ENCODE assay signal across 15 cellular contexts in genomic region chr20:32168184-32168910, GRCh38. TPM values are rescaled to one million over a fixed set of nuclear protein-coding genes. Genes with fewer than 3 reads are reported as not detected.
DNase-seq lines count a peak whose midpoint lies in the region; TF ChIP-seq lines count a peak whose summit lies in the region.
"Had no signal": no experiment of that assay in that cellular context is flagged by ENCODE, and none has a peak within 500 bp of the region (broad histone marks: within the 10 kb centered on the region; RNA-seq: fewer than 3 reads in every experiment).

No MANE protein-coding gene starts in this region.

- H3K4me1 ChIP-seq in HAP-1, result peaks cover 7% of the 10 kb centered on the region; the same call in 1 of the 2 replicates
- H3K4me1 ChIP-seq in Caco-2, result 0 out of 2 replicates have a peak, but pooled peaks cover 5% of the 10 kb centered on the region
- H3K4me1 ChIP-seq: Peyer's patch had no signal

- in situ Hi-C loops in HAP-1 (cut with MboI; ENCODE audit: low sequenced_read_pairs), result no loop called here

- CTCF ChIA-PET in Caco-2 (lab: Charles Lee), result no interaction called here

- H3K27ac Mint-ChIP-seq in Caco-2 (ENCODE audit: unreplicated experiment), result no peak overlapping the region
- H3K27ac Mint-ChIP-seq: activated B cell treated with CpG ODN at 0.5 μM for 24 hours; dendritic cell treated with granulocyte-macrophage colony-stimulating factor and Interleukin-4, amounts not matched to agents 40 ng/mL and 50 ng/mL, for 4 days had no signal

- no peaks in the 10 kb centered on the region for H3K9me3 Mint-ChIP-seq in Caco-2 (ENCODE audit: unreplicated experiment)
- H3K9me3 Mint-ChIP-seq: activated B cell treated with CpG ODN at 0.5 μM for 24 hours; CD4-positive, alpha-beta memory T cell; dendritic cell treated with granulocyte-macrophage colony-stimulating factor and Interleukin-4, amounts not matched to agents 40 ng/mL and 50 ng/mL, for 4 days had no signal

- no TSS peak for BruUV-seq in Caco-2 (replicated peaks; lab: Mats Ljungman, UMichigan)

- H3K36me3 Mint-ChIP-seq in Caco-2 (ENCODE audit: insufficient read depth, unreplicated experiment), result peaks cover 34% of the 10 kb centered on the region

- TF ChIP-seq CTCF in AG10803 (conservative IDR thresholded peaks at IDR 0.05; ENCODE audit: low read length) (no peak), Caco-2 (IDR thresholded peaks at IDR 0.05; ENCODE audit: insufficient read depth in 1 of 2, low read depth in 1 of 2, low read length in 1 of 2, severe bottlenecking in 1 of 2, unreplicated experiment in 1 of 2) (no peak)

- DNase-seq in AG10803 (ENCODE audit: low read depth) (peak; percentile 9), HAP-1 (ENCODE audit: low spot score in 2 of 2) (peak; percentile 14 to 55), SK-N-MC (ENCODE audit: low read depth, low spot score) (peak; percentile 2), iPS-NIHi7 (ENCODE audit: extremely low spot score) (peak; percentile 42), HPDE6-E6E7 (ENCODE audit: extremely low spot score) (no peak), Caco-2 (no peak), COLO668 (lab: John Stamatoyannopoulos, UW; ENCODE audit: unreplicated experiment) (no peak)
- DNase-seq in stimulated activated CD4-positive, alpha-beta T cell treated with anti-CD3 and anti-CD28 coated beads, Interleukin-1b, Interleukin-23, amount 100 ng/mL, for 48 hours, result no peak
- DNase-seq: activated B cell treated with CpG ODN at 0.5 μM for 24 hours; CD4-positive, alpha-beta memory T cell; heart right ventricle; midbrain had no signal

- no peak overlapping the region for H3K9ac ChIP-seq in SK-N-MC (ENCODE audit: insufficient read length)

- H3K27me3 ChIP-seq in HAP-1 (ENCODE audit: low read depth) (no peaks in the 10 kb centered on the region), Caco-2 (replicated peaks; ENCODE audit: control insufficient read depth, insufficient read depth, low read length) (no peaks in the 10 kb centered on the region)
- H3K27me3 ChIP-seq: heart right ventricle, Peyer's patch had no signal

- no peaks in the 10 kb centered on the region for H3K9me3 ChIP-seq in HAP-1
- H3K9me3 ChIP-seq in SK-N-MC (ENCODE audit: low read depth, low read length), result no peaks in the 10 kb centered on the region
- H3K9me3 ChIP-seq in Caco-2, result no peaks in the 10 kb centered on the region
- H3K9me3 ChIP-seq: heart right ventricle, Peyer's patch had no signal

- H3K4me3 ChIP-seq in AG10803 (ENCODE audit: low read length) (no peak overlapping the region), HAP-1 (no peak overlapping the region), SK-N-MC (no peak overlapping the region), Caco-2 (ENCODE audit: low read depth, low read length) (no peak overlapping the region)
- H3K4me3 ChIP-seq: heart right ventricle, Peyer's patch, smooth muscle cell had no signal

- no peaks in the 10 kb centered on the region for H3K27me3 Mint-ChIP-seq in Caco-2 (ENCODE audit: insufficient read depth, unreplicated experiment)
- H3K27me3 Mint-ChIP-seq: activated B cell treated with CpG ODN at 0.5 μM for 24 hours; CD4-positive, alpha-beta memory T cell; dendritic cell treated with granulocyte-macrophage colony-stimulating factor and Interleukin-4, amounts not matched to agents 40 ng/mL and 50 ng/mL, for 4 days had no signal

- no peaks in the 10 kb centered on the region for H3K4me1 Mint-ChIP-seq in Caco-2 (ENCODE audit: low read depth, unreplicated experiment)
- H3K4me1 Mint-ChIP-seq: activated B cell treated with CpG ODN at 0.5 μM for 24 hours had no signal

- POLR2A ChIA-PET in Caco-2 (lab: Charles Lee), result no interaction called here

- no peak overlapping the region for H3K27ac ChIP-seq in SK-N-MC
- H3K27ac ChIP-seq: heart right ventricle, Peyer's patch had no signal

- intact Hi-C loops in Caco-2 (cut with micrococcal nuclease; ENCODE audit: unreplicated experiment), result no loop called here

- no peak overlapping the region for H3K4me3 Mint-ChIP-seq in Caco-2 (ENCODE audit: unreplicated experiment)
- H3K4me3 Mint-ChIP-seq: activated B cell treated with CpG ODN at 0.5 μM for 24 hours; CD4-positive, alpha-beta memory T cell; dendritic cell treated with granulocyte-macrophage colony-stimulating factor and Interleukin-4, amounts not matched to agents 40 ng/mL and 50 ng/mL, for 4 days had no signal

- peaks cover 28% of the 10 kb centered on the region for H3K36me3 ChIP-seq in HAP-1 (replicated peaks)
- peaks cover 12% of the 10 kb centered on the region; the same call in 1 of the 2 replicates for H3K36me3 ChIP-seq in SK-N-MC (ENCODE audit: insufficient read depth, low read length)
- peaks cover 6% of the 10 kb centered on the region for H3K36me3 ChIP-seq in Caco-2 (ENCODE audit: control insufficient read depth, insufficient read depth, low read length)

RNA-seq across cellular contexts. Expression of gene PLAGL2, which starts 39.2 kb away (rescaled TPM):
- 89.6 and 96.1 TPM in 2 replicates for total RNA-seq in Caco-2 (2022)

RNA-seq across cellular contexts. Expression of gene POFUT1, which starts 39.3 kb away (rescaled TPM):
- 148 and 158 TPM in 2 replicates for total RNA-seq in Caco-2 (2022)

RNA-seq across cellular contexts. Expression of gene TM9SF4, which starts 58.8 kb away (rescaled TPM):
- 130 and 138 TPM in 2 replicates for total RNA-seq in Caco-2 (2022)

Comparison
In these comparisons a context has a peak if more than half of its experiments do, and no peak if none do; other contexts are left out.
1. DNase-seq: peak in AG10803 (single experiment), HAP-1 (2 of 2), SK-N-MC (single experiment) and iPS-NIHi7 (single experiment); none in HPDE6-E6E7 (single experiment), Caco-2 (0 of 2), COLO668 (single experiment) and stimulated activated CD4-positive, alpha-beta T cell treated with anti-CD3 and anti-CD28 coated beads, Interleukin-1b, Interleukin-23, amount 100 ng/mL, for 48 hours (single experiment).